In genomic region chr12:79665488-79665887, GRCh38 we compare ENCODE assay signal across 17 cellular contexts. TPM values are rescaled to one million over a fixed set of nuclear protein-coding genes. Genes with fewer than 3 reads are reported as not detected.
DNase-seq lines count a peak whose midpoint lies in the region; ATAC-seq and TF ChIP-seq lines count a peak whose summit lies in the region.
"Had no signal": no experiment of that assay in that cellular context is flagged by ENCODE, and none has a peak within 500 bp of the region (broad histone marks: within the 10 kb centered on the region; RNA-seq: fewer than 3 reads in every experiment).

No MANE protein-coding gene starts in this region.

- 14% methylated on average over 3 of the region's 3 CpGs for WGBS in SK-N-SH (ENCODE audit: low lambda C conversion rate)

- no peaks in the 10 kb centered on the region for H4K20me1 ChIP-seq in SK-N-SH (ENCODE audit: insufficient read depth)

- H3K9me3 Mint-ChIP-seq in nephron (no peaks in the 10 kb centered on the region), T-cell (no peaks in the 10 kb centered on the region)
- H3K9me3 Mint-ChIP-seq: H9 had no signal

- H3K36me3 ChIP-seq in HEK293 (ENCODE audit: control insufficient read depth in 2 of 2, insufficient read depth in 1 of 2, low read length in 2 of 2): peaks cover 0 to 3% of the 10 kb centered on the region in 2 experiments; a peak in 1 of 3 replicates
- H3K36me3 ChIP-seq in SK-N-SH (replicated peaks in 1 of 2; ENCODE audit: control insufficient read depth in 1 of 2, insufficient read depth in 2 of 2, low read length in 1 of 2): no peaks in the 10 kb centered on the region

- no peak for TF ChIP-seq RAD21 in SK-N-SH (IDR thresholded peaks at IDR 0.05; ENCODE audit: low read length)

- H3K4me1 ChIP-seq in HEK293 (ENCODE audit: control insufficient read depth, insufficient read depth, low read length): peaks cover 15% of the 10 kb centered on the region
- no peaks in the 10 kb centered on the region; a peak in 1 of 4 replicates for H3K4me1 ChIP-seq in SK-N-SH (ENCODE audit: control insufficient read depth in 1 of 2, insufficient read depth in 2 of 2, low read depth in 1 of 2, low read length in 1 of 2)

- no peak overlapping the region for H2AFZ ChIP-seq in SK-N-SH (ENCODE audit: low read depth)

- H3K9me2 ChIP-seq in SK-N-SH: no peaks in the 10 kb centered on the region

- H3K4me3 Mint-ChIP-seq in nephron (no peak overlapping the region), T-cell (no peak overlapping the region)
- H3K4me3 Mint-ChIP-seq: H9 had no signal

- no peak for TF ChIP-seq EP300 in SK-N-SH (IDR thresholded peaks at IDR 0.05; ENCODE audit: borderline replicate concordance in 1 of 2, low read depth in 1 of 2, low read length in 1 of 2)

- POLR2A ChIA-PET in HEK293 (lab: Yijun Ruan, JAX) (interaction anchor here (1.2 kb wide), 1 partner anchor 25 kb away, joined by 3 read pairs; the partner anchor contains the start of gene PAWR), SK-N-SH (lab: Yijun Ruan, JAX) (no interaction called here), T-cell (lab: Charles Lee) (no interaction called here)

- H3K27ac ChIP-seq in HEK293 (ENCODE audit: extremely low read depth, low read depth, low read length) (no peak overlapping the region), SK-N-SH (ENCODE audit: low read depth in 2 of 2, low read length in 1 of 2) (peak overlapping the region in 1 of 2 experiments; percentile 14; a peak in 1 of 4 replicates)

- peaks cover 7% of the 10 kb centered on the region for H3F3A ChIP-seq in SK-N-SH (replicated peaks; ENCODE audit: insufficient read depth)

- H3K9ac ChIP-seq in SK-N-SH: no peak overlapping the region

- CTCF ChIA-PET in HEK293 (lab: Yijun Ruan, JAX) (no interaction called here), SK-N-SH (lab: Yijun Ruan, JAX) (no interaction called here), T-cell (lab: Charles Lee) (no interaction called here)

- H3K9me3 ChIP-seq in HEK293 (ENCODE audit: control insufficient read depth, insufficient read depth, low read depth, low read length): no peaks in the 10 kb centered on the region
- no peaks in the 10 kb centered on the region for H3K9me3 ChIP-seq in SK-N-SH
- H3K9me3 ChIP-seq: Caco-2 had no signal

- H3K4me3 ChIP-seq in HEK293 (ENCODE audit: low read depth, low read length) (no peak overlapping the region), SK-N-SH (ENCODE audit: low read depth in 2 of 2, low read length in 1 of 2) (no peak overlapping the region; a peak in 1 of 4 replicates), fibroblast of the aortic adventitia (ENCODE audit: low read depth, low read length) (no peak overlapping the region)

- no peak for TF ChIP-seq CTCF in HEK293 (tag by site-specific recombination; IDR thresholded peaks at IDR 0.05)
- no peak for TF ChIP-seq CTCF in SK-N-SH (IDR thresholded peaks at IDR 0.05)
- TF ChIP-seq CTCF in fibroblast of the aortic adventitia (IDR thresholded peaks at IDR 0.05; ENCODE audit: insufficient read depth, low read length): no peak
- TF ChIP-seq CTCF in nephron (IDR thresholded peaks at IDR 0.05; ENCODE audit: unreplicated experiment in 3 of 3): no peak

- no peaks in the 10 kb centered on the region; the same call in 1 of the 2 replicates for H3K27me3 ChIP-seq in SK-N-SH (ENCODE audit: insufficient read depth)

- peaks cover 33% of the 10 kb centered on the region for H3K4me1 Mint-ChIP-seq in nephron
- peaks cover 0 to 6% (median 0%) of the 10 kb centered on the region in 3 donors for H3K4me1 Mint-ChIP-seq in T-cell

- no peak for ATAC-seq in T-cell (replicated peaks in 1 of 4)
- no peak for ATAC-seq in HG03432 (IDR thresholded peaks at IDR 0.05; ENCODE audit: unreplicated experiment)
- ATAC-seq: HepG2 had no signal

- peak overlapping the region; percentile 63 to 91 (median 77) for H3K27ac Mint-ChIP-seq in nephron
- no peak overlapping the region for H3K27ac Mint-ChIP-seq in T-cell
- H3K27ac Mint-ChIP-seq: H9 had no signal

- H3K79me2 ChIP-seq in SK-N-SH (ENCODE audit: insufficient read depth): no peaks in the 10 kb centered on the region

- H3K27me3 Mint-ChIP-seq in nephron (ENCODE audit: low read depth) (no peaks in the 10 kb centered on the region), T-cell (no peaks in the 10 kb centered on the region)

- peaks cover 12% of the 10 kb centered on the region for H3K36me3 Mint-ChIP-seq in nephron (ENCODE audit: low read depth)
- H3K36me3 Mint-ChIP-seq in T-cell: no peaks in the 10 kb centered on the region

- no peak for DNase-seq in SK-N-SH
- peak; percentile 43 for DNase-seq in fibroblast of the aortic adventitia (ENCODE audit: low read depth)
- DNase-seq in stimulated activated CD4-positive, alpha-beta T cell treated with anti-CD3 and anti-CD28 coated beads, Interleukin-15, amount 100 ng/mL, for 24 hours: no peak
- DNase-seq in T-cell: no peak
- DNase-seq in NCI-H524 treated with DMSO at 0.1 percent for 48 hours (lab: John Stamatoyannopoulos, UW): no peak
- DNase-seq: AML-193, Caco-2, EL, H9, KG1, NCI-H1092 treated with DMSO at 0.1 percent for 48 hours, NCI-H510A treated with DMSO at 0.1 percent for 48 hours, SHP77 had no signal

- H3K4me2 ChIP-seq in SK-N-SH: peak overlapping the region; percentile 7; the same call in 1 of the 2 replicates

TF ChIP-seq in HEK293, 187 proteins besides CTCF, POLR2A, EP300 and RAD21:
- TF ChIP-seq ZNF626 (tag by site-specific recombination; IDR thresholded peaks at IDR 0.05) (no peak), PRDM6 (tag by site-specific recombination; IDR thresholded peaks at IDR 0.05) (0 out of 2 replicates have a peak, but pooled peaks have one; percentile 7)

TF ChIP-seq in SK-N-SH, 30 proteins besides CTCF, POLR2A, EP300 and RAD21:
- TF ChIP-seq TCF12 (IDR thresholded peaks at IDR 0.05): peak; percentile 46; the same call in 1 of the 2 replicates
- no peak for TF ChIP-seq MAX (IDR thresholded peaks at IDR 0.05; ENCODE audit: low read depth)
TF ChIP-seq in SK-N-SH: peak in this region for 1.

RNA-seq across cellular contexts. Expression of gene PAWR, which starts 25.3 kb away (rescaled TPM):
- polyA plus RNA-seq in SK-N-SH (2012; rRNA removed): 0.91 and 1.8 TPM in 2 replicates
- polyA plus RNA-seq in SK-N-SH (2012; cell fraction: cytosol; rRNA removed): 0.79 and 0.80 TPM in 2 replicates
- 1.5 and 3.0 TPM in 2 replicates for polyA plus RNA-seq in SK-N-SH (2012; cell fraction: nucleus; rRNA removed)
- total RNA-seq in fibroblast of the aortic adventitia (ENCODE audit: low replicate concordance) (15.0 and 57.6 TPM in 2 replicates), T-cell (1 to 10 TPM in 4 of 5 donors, under 1 TPM in 1; 0.98 to 8.2 (median 6.1) TPM)

Comparison
In these comparisons a context has a peak if more than half of its experiments do, and no peak if none do; other contexts are left out.
1. H3K27ac Mint-ChIP-seq: peak in nephron (3 of 3); none in T-cell (0 of 2).